1 cellular context compared by ENCODE assay signal in genomic region chr13:113389586-113389985, GRCh38. TPM values are rescaled to one million over a fixed set of nuclear protein-coding genes. Genes with fewer than 3 reads are reported as not detected.
"Had no signal": no experiment of that assay in that cellular context is flagged by ENCODE, and none has a peak within 500 bp of the region (broad histone marks: within the 10 kb centered on the region; RNA-seq: fewer than 3 reads in every experiment).

No MANE protein-coding gene starts in this region.

RNA-seq across cellular contexts. Expression of gene GRTP1, which starts 25.7 kb away (rescaled TPM):
- total RNA-seq: glomerular endothelial cell had no signal
